20 cellular contexts compared by ENCODE assay signal in genomic region chr1:234916840-234917239, GRCh38.
A peak's percentile ranks its signal among the peaks of the same experiment; 100 is the strongest.
DNase-seq lines count a peak whose midpoint lies in the region; ATAC-seq and TF ChIP-seq lines count a peak whose summit lies in the region.
"Had no signal": no experiment of that assay in that cellular context is flagged by ENCODE, and none has a peak within 500 bp of the region (broad histone marks: within the 10 kb centered on the region; RNA-seq: fewer than 3 reads in every experiment).

No MANE protein-coding gene starts in this region.

- in situ Hi-C loops in Panc1 (cut with HindIII; ENCODE audit: low pct_unique_long_range_greater_than_20kb, low sequenced_read_pairs): no loop called here

- TF ChIP-seq CTCF in breast epithelium (IDR thresholded peaks at IDR 0.05) (no peak), MCF 10A (IDR thresholded peaks at IDR 0.05; ENCODE audit: unreplicated experiment) (no peak), Panc1 (IDR thresholded peaks at IDR 0.05) (no peak), right lobe of liver (IDR thresholded peaks at IDR 0.05) (no peak), osteocyte (IDR thresholded peaks at IDR 0.05) (no peak), dorsolateral prefrontal cortex (IDR thresholded peaks at IDR 0.05 in 54 of 56, conservative IDR thresholded peaks at IDR 0.05 in 2 of 56; ENCODE audit: low read depth in 1 of 56, partially characterized antibody in 56 of 56) (no peak)

- BruUV-seq in MCF 10A (replicated peaks; lab: Mats Ljungman, UMichigan) (no TSS peak), Panc1 (replicated peaks; lab: Mats Ljungman, UMichigan) (no TSS peak)

- 81% methylated on average over 4 of the region's 4 CpGs for WGBS in right lobe of liver (ENCODE audit: insufficient coverage, low coverage, low lambda C conversion rate, missing lambda C conversion rate)

- CTCF ChIA-PET in MCF 10A (lab: Yijun Ruan, JAX) (no interaction called here), Panc1 (lab: Charles Lee) (no interaction called here)

- no peak overlapping the region for H3K9ac ChIP-seq in subcutaneous abdominal adipose tissue (ENCODE audit: low read length in 5 of 5)

- H3K27me3 ChIP-seq in breast epithelium (no peaks in the 10 kb centered on the region), Panc1 (ENCODE audit: control insufficient read depth, insufficient read depth, low read length) (no peaks in the 10 kb centered on the region), right lobe of liver (no peaks in the 10 kb centered on the region), subcutaneous abdominal adipose tissue (ENCODE audit: control insufficient read depth in 5 of 5, insufficient read depth in 4 of 5, low read length in 5 of 5) (no peaks in the 10 kb centered on the region), dorsolateral prefrontal cortex (no peaks in the 10 kb centered on the region)

- H3K4me3 ChIP-seq in breast epithelium (no peak overlapping the region), Panc1 (ENCODE audit: low read depth in 2 of 2, low read length in 2 of 2) (no peak overlapping the region), right lobe of liver (no peak overlapping the region), subcutaneous abdominal adipose tissue (ENCODE audit: low read depth in 1 of 5, low read length in 5 of 5) (no peak overlapping the region), dorsolateral prefrontal cortex (no peak overlapping the region)

- no peaks in the 10 kb centered on the region for H3K9me3 Mint-ChIP-seq in MCF 10A (ENCODE audit: unreplicated experiment)
- H3K9me3 Mint-ChIP-seq in osteocyte (ENCODE audit: unreplicated experiment): no peaks in the 10 kb centered on the region
- H3K9me3 Mint-ChIP-seq: CD8-positive, alpha-beta memory T cell; effector memory CD8-positive, alpha-beta T cell; naive B cell had no signal

- H3K27ac Mint-ChIP-seq in MCF 10A (ENCODE audit: low read depth, unreplicated experiment) (no peak overlapping the region), osteocyte (ENCODE audit: unreplicated experiment) (no peak overlapping the region)

- intact Hi-C loops in breast epithelium (cut with DNase I; ENCODE audit: low total_unique reads) (no loop called here), MCF 10A (cut with micrococcal nuclease) (no loop called here), Panc1 (cut with micrococcal nuclease; ENCODE audit: unreplicated experiment) (no loop called here), right lobe of liver (cut with DNase I) (no loop called here), dorsolateral prefrontal cortex (cut with DNase I) (no loop called here)

- ATAC-seq in Panc1 (no peak), right lobe of liver (no peak)
- ATAC-seq: effector memory CD8-positive, alpha-beta T cell had no signal

- H3K4me1 ChIP-seq in breast epithelium (peaks cover 13 to 17% of the 10 kb centered on the region in 2 donors), Panc1 (ENCODE audit: control insufficient read depth, insufficient read depth, low read length) (peaks cover 27% of the 10 kb centered on the region), right lobe of liver (peaks cover 0 to 50% (median 28%) of the 10 kb centered on the region in 4 donors), subcutaneous abdominal adipose tissue (ENCODE audit: control insufficient read depth in 5 of 5, insufficient read depth in 5 of 5, low read length in 5 of 5) (peaks cover 18 to 83% (median 75%) of the 10 kb centered on the region in 5 donors)

- no peaks in the 10 kb centered on the region for H3K36me3 Mint-ChIP-seq in MCF 10A (ENCODE audit: insufficient read depth, unreplicated experiment)
- no peaks in the 10 kb centered on the region for H3K36me3 Mint-ChIP-seq in osteocyte (ENCODE audit: unreplicated experiment)
- H3K36me3 Mint-ChIP-seq: CD8-positive, alpha-beta memory T cell; naive B cell had no signal

- TF ChIP-seq POLR2A in breast epithelium (IDR thresholded peaks at IDR 0.05) (no peak), right lobe of liver (IDR thresholded peaks at IDR 0.05) (no peak)

- H3K9me3 ChIP-seq in breast epithelium: no peaks in the 10 kb centered on the region
- H3K9me3 ChIP-seq in Panc1 (ENCODE audit: control insufficient read depth, insufficient read depth, low read depth, low read length): no peaks in the 10 kb centered on the region; the same call in 1 of the 2 replicates
- H3K9me3 ChIP-seq in right lobe of liver: no peaks in the 10 kb centered on the region
- H3K9me3 ChIP-seq in subcutaneous abdominal adipose tissue (ENCODE audit: control insufficient read depth in 5 of 5, low read length in 5 of 5): no peaks in the 10 kb centered on the region

- peak overlapping the region; percentile 83 to 92 for H3K27ac ChIP-seq in breast epithelium
- H3K27ac ChIP-seq in Panc1 (ENCODE audit: low read length): peak overlapping the region; percentile 81
- peak overlapping the region in 2 of 3 donors; percentile 88 to 89 for H3K27ac ChIP-seq in right lobe of liver
- H3K27ac ChIP-seq in subcutaneous abdominal adipose tissue (ENCODE audit: low read depth, low read length): peak overlapping the region; percentile 92
- H3K27ac ChIP-seq in dorsolateral prefrontal cortex: peak overlapping the region in 5 of 59 donors; percentile 7 to 61 (median 51)
- H3K27ac ChIP-seq: WERI-Rb-1 had no signal

- DNase-seq in breast epithelium (ENCODE audit: low spot score in 2 of 2) (no peak), MCF 10A (ENCODE audit: unreplicated experiment) (no peak), Panc1 (ENCODE audit: low read depth, low spot score) (no peak), right lobe of liver (peak in 1 of 3 donors; percentile 47), osteocyte (ENCODE audit: extremely low spot score, unreplicated experiment) (no peak), amniotic stem cell (lab: John Stamatoyannopoulos, UW) (no peak), dorsolateral prefrontal cortex (no peak)
- DNase-seq: ACHN; activated naive CD4-positive, alpha-beta T cell treated with Interleukin-2 at 50 U/mL for 16 hours; CD8-positive, alpha-beta memory T cell; DND-41; effector memory CD8-positive, alpha-beta T cell; HCEC 1CT; naive B cell; NCI-H2107; NCI-H774; RPMI8226; stimulated activated CD4-positive, alpha-beta T cell treated with anti-CD3 and anti-CD28 coated beads, Interleukin-1b, Interleukin-23, amount 100 ng/mL, for 48 hours; WERI-Rb-1 had no signal

- no peaks in the 10 kb centered on the region for H3K27me3 Mint-ChIP-seq in MCF 10A (ENCODE audit: insufficient read depth, unreplicated experiment)
- no peaks in the 10 kb centered on the region for H3K27me3 Mint-ChIP-seq in osteocyte (ENCODE audit: unreplicated experiment)
- H3K27me3 Mint-ChIP-seq: CD8-positive, alpha-beta memory T cell; effector memory CD8-positive, alpha-beta T cell; naive B cell had no signal

- POLR2A ChIA-PET in MCF 10A (lab: Yijun Ruan, JAX) (interaction anchor here (0.6 to 1.2 kb wide), 2 partner anchors 49 to 157 kb away, joined by 3 to 4 read pairs; no protein-coding TSS in a partner anchor), Panc1 (lab: Charles Lee) (interaction anchor here (0.6 kb wide), 1 partner anchor 46 kb away, joined by 3 read pairs; no protein-coding TSS in a partner anchor)

- no peaks in the 10 kb centered on the region for H3K4me1 Mint-ChIP-seq in MCF 10A (ENCODE audit: insufficient read depth, unreplicated experiment)
- H3K4me1 Mint-ChIP-seq in osteocyte (ENCODE audit: unreplicated experiment): peaks cover 67% of the 10 kb centered on the region

- H3K4me3 Mint-ChIP-seq in MCF 10A (ENCODE audit: unreplicated experiment): no peak overlapping the region
- no peak overlapping the region for H3K4me3 Mint-ChIP-seq in osteocyte (ENCODE audit: unreplicated experiment)
- H3K4me3 Mint-ChIP-seq: CD8-positive, alpha-beta memory T cell; effector memory CD8-positive, alpha-beta T cell had no signal

- no peaks in the 10 kb centered on the region for H3K36me3 ChIP-seq in breast epithelium
- H3K36me3 ChIP-seq in Panc1 (ENCODE audit: control insufficient read depth, insufficient read depth, low read length): no peaks in the 10 kb centered on the region
- no peaks in the 10 kb centered on the region for H3K36me3 ChIP-seq in right lobe of liver
- H3K36me3 ChIP-seq in subcutaneous abdominal adipose tissue (ENCODE audit: control insufficient read depth in 5 of 5, insufficient read depth in 5 of 5, low read length in 5 of 5): no peaks in the 10 kb centered on the region
- H3K36me3 ChIP-seq: WERI-Rb-1 had no signal
